Comparison of ENCODE assay signal across 8 cellular contexts in the genomic region with DNA sequence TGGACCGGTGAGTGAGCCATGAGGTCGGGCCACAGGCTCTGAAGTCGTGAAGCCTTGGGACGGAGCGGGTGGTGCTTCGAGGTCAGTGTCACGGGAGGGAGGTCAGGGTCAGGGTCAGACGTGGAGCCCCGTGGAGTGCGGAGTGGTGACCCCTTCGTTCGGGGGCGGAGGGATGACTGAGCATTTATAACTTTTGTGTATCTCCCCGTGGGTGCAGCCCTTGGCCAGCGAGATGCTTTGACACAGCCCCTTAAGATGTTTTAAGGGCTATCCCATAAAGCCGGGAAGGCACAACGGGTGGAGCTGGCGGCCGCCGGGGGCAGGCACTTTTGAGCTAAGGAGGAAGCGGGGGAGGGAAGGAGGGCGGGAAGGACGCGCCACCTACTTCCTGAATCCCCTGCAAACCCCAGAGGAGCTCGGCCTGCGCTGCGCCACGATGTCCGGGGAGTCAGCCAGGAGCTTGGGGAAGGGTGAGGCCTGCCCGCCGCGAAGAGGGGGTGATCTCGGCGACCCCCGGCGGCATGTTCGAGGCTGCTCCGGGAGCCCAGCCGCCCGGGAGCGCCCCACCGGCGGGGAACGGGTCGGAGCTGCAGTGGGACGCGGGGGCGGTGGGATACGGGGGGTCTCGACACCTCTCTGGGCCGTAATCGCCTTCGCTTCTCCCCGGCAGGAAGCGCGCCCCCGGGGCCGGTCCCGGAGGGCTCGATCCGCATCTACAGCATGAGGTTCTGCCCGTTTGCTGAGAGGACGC. TPM values are rescaled to one million over a fixed set of nuclear protein-coding genes. Genes with fewer than 3 reads are reported as not detected.
A peak's percentile ranks its signal among the peaks of the same experiment; 100 is the strongest.
DNase-seq lines count a peak whose midpoint lies in the region; ATAC-seq and TF ChIP-seq lines count a peak whose summit lies in the region.

Gene GSTO1 (plus strand): TSS at position 400 of the 751 bp plus-strand sequence. CDS start 37 bp downstream, at position 437.

- POLR2A ChIA-PET in activated CD8-positive, alpha-beta T cell treated with anti-CD3 and anti-CD28 coated beads, Interleukin-2, amount 10 ng/mL, durations not matched to agents 7 days and 5 days (lab: Charles Lee): interaction anchor here (0.6 to 5.1 kb wide), 7 partner anchors 8 to 133 kb away, joined by 3 to 34 read pairs (median 6); partner anchors contain the start of genes CFAP43, GSTO2, ITPRIP and SFR1

- TF ChIP-seq CTCF in lower lobe of right lung (IDR thresholded peaks at IDR 0.05): no peak

- H3K27me3 ChIP-seq in lower lobe of right lung (ENCODE audit: low read depth): no peaks in the 10 kb centered on the region

- H3K9me3 ChIP-seq in lower lobe of right lung: no peaks in the 10 kb centered on the region

- intact Hi-C loops in lower lobe of right lung (cut with DNase I): no loop called here

- peak within 1 kb of the TSS; percentile 98 for H3K27ac ChIP-seq in lower lobe of right lung

- H3K36me3 Mint-ChIP-seq in activated CD8-positive, alpha-beta T cell treated with anti-CD3 and anti-CD28 coated beads, Interleukin-2, amount 10 ng/mL, durations not matched to agents 7 days and 5 days (ENCODE audit: low read depth): peaks cover 30% of the 10 kb centered on the region
- H3K36me3 Mint-ChIP-seq in effector memory CD8-positive, alpha-beta T cell (ENCODE audit: insufficient read depth): peaks cover 26% of the 10 kb centered on the region

- DNase-seq in NCI-H526 (lab: John Stamatoyannopoulos, UW) (peak; percentile 10 to 59), NCI-H526 treated with DMSO at 0.1 percent for 48 hours (lab: John Stamatoyannopoulos, UW) (no peak), NCI-H510A treated with DMSO at 0.1 percent for 48 hours (lab: John Stamatoyannopoulos, UW) (peak; percentile 68), lower lobe of right lung (peak; percentile 92)
- peak; percentile 62 for DNase-seq in activated CD8-positive, alpha-beta T cell treated with anti-CD3 and anti-CD28 coated beads, Interleukin-2, amount 10 ng/mL, durations not matched to agents 7 days and 5 days
- DNase-seq in effector memory CD8-positive, alpha-beta T cell: peak in 2 of 3 experiments; percentile 21 to 22
- peak; percentile 39 for DNase-seq in stimulated activated CD8-positive, alpha-beta memory T cell treated with anti-CD3 and anti-CD28 coated beads, Interleukin-4, amount 100 ng/mL, for 24 hours (ENCODE audit: low read depth)

- CTCF ChIA-PET in activated CD8-positive, alpha-beta T cell treated with anti-CD3 and anti-CD28 coated beads, Interleukin-2, amount 10 ng/mL, durations not matched to agents 7 days and 5 days (lab: Charles Lee): interaction anchor here (0.5 to 12.5 kb wide), 13 partner anchors 11 to 367 kb away, joined by 3 to 94 read pairs (median 4); partner anchors contain the start of genes CFAP43, CFAP58, GSTO2 and ITPRIP

- peak within 1 kb of the TSS; percentile 93 for H3K4me3 Mint-ChIP-seq in activated CD8-positive, alpha-beta T cell treated with anti-CD3 and anti-CD28 coated beads, Interleukin-2, amount 10 ng/mL, durations not matched to agents 7 days and 5 days
- peak within 1 kb of the TSS; percentile 88 to 97 for H3K4me3 Mint-ChIP-seq in effector memory CD8-positive, alpha-beta T cell

- H3K27ac Mint-ChIP-seq in activated CD8-positive, alpha-beta T cell treated with anti-CD3 and anti-CD28 coated beads, Interleukin-2, amount 10 ng/mL, durations not matched to agents 7 days and 5 days: peak within 1 kb of the TSS; percentile 97
- H3K27ac Mint-ChIP-seq in effector memory CD8-positive, alpha-beta T cell: peak within 1 kb of the TSS; percentile 94 to 96

- H3K36me3 ChIP-seq in lower lobe of right lung: peaks cover 26% of the 10 kb centered on the region

- H3K4me1 ChIP-seq in lower lobe of right lung: peaks cover 49% of the 10 kb centered on the region

- H3K4me3 ChIP-seq in lower lobe of right lung: peak within 1 kb of the TSS; percentile 75

- H3K4me1 Mint-ChIP-seq in activated CD8-positive, alpha-beta T cell treated with anti-CD3 and anti-CD28 coated beads, Interleukin-2, amount 10 ng/mL, durations not matched to agents 7 days and 5 days (ENCODE audit: low read depth): peaks cover 50% of the 10 kb centered on the region
- peaks cover 33 to 50% of the 10 kb centered on the region in 2 donors for H3K4me1 Mint-ChIP-seq in effector memory CD8-positive, alpha-beta T cell (ENCODE audit: low read depth in 2 of 2)

- peaks cover 4% of the 10 kb centered on the region for H3K27me3 Mint-ChIP-seq in activated CD8-positive, alpha-beta T cell treated with anti-CD3 and anti-CD28 coated beads, Interleukin-2, amount 10 ng/mL, durations not matched to agents 7 days and 5 days (ENCODE audit: low read depth)
- H3K27me3 Mint-ChIP-seq in effector memory CD8-positive, alpha-beta T cell: peaks cover 12% of the 10 kb centered on the region in 2 donors

- H3K9me3 Mint-ChIP-seq in activated CD8-positive, alpha-beta T cell treated with anti-CD3 and anti-CD28 coated beads, Interleukin-2, amount 10 ng/mL, durations not matched to agents 7 days and 5 days (ENCODE audit: insufficient read depth): no peaks in the 10 kb centered on the region
- H3K9me3 Mint-ChIP-seq in effector memory CD8-positive, alpha-beta T cell: no peaks in the 10 kb centered on the region

- peak; percentile 81 for ATAC-seq in HG02870 (IDR thresholded peaks at IDR 0.05; ENCODE audit: unreplicated experiment)
- ATAC-seq in activated CD8-positive, alpha-beta T cell treated with anti-CD3 and anti-CD28 coated beads, Interleukin-2, amount 10 ng/mL, durations not matched to agents 7 days and 5 days: peak; percentile 81
- ATAC-seq in effector memory CD8-positive, alpha-beta T cell (replicated peaks): peak; percentile 58
- peak; percentile 95 for ATAC-seq in lower lobe of right lung

RNA-seq across cellular contexts. Expression of gene GSTO1, which starts in this region (rescaled TPM):
- 100 to 1,000 TPM; 114 to 119 TPM for total RNA-seq in activated CD8-positive, alpha-beta T cell treated with anti-CD3 and anti-CD28 coated beads, Interleukin-2, amount 10 ng/mL, durations not matched to agents 7 days and 5 days
- total RNA-seq in lower lobe of right lung: 133 TPM
